1 cellular context compared by ENCODE assay signal in the genomic region with DNA sequence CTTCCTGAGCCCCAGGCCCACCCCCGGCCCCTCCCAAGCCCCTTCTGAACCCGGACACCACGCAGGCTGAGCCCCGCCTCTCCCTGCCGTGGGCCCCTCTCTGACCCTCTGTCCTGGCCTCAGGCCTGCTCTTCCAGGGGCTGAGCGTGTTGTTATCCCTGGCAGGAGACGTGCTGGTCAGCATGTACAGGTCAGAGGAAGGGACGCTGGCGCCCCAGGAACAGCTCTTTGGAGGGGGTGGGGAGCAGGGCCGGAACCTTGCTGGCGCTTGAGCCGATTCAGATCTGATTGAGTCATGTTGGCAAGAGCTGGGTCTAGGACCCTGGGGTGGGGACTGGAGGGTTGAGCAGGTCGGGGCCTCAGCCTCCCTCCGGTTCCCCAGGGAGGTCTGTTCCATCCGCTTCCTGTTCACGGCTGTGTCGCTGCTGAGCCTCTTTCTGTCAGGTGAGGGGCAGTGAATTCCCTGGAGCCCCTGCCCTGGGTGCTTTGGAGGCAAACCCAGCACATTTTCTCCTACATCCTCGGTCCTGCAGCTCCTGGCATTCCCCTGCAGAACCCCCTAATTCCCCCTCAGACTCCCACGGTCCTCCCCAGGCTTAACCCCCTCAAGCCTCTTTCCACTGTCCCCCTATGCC.
TF ChIP-seq lines count a peak whose summit lies in the region.

No MANE protein-coding gene starts in this region.

TF ChIP-seq in HepG2, 621 proteins besides CTCF, POLR2A, EP300 and RAD21 (continued from another document and continues in another):
- peak; percentile 19; the same call in 1 of the 2 replicates for TF ChIP-seq ZMYM4 (CRISPR knock-in tag; IDR thresholded peaks at IDR 0.05)
- no peak for TF ChIP-seq SMARCE1 (IDR thresholded peaks at IDR 0.05; ENCODE audit: borderline replicate concordance)
- peak; percentile 70; the same call in 1 of the 2 replicates for TF ChIP-seq SOX5 (CRISPR knock-in tag; IDR thresholded peaks at IDR 0.05; ENCODE audit: borderline replicate concordance)
- no peak for TF ChIP-seq ZNF724P (CRISPR knock-in tag; IDR thresholded peaks at IDR 0.05; ENCODE audit: borderline replicate concordance)
- peak; percentile 57; the same call in 1 of the 2 replicates for TF ChIP-seq SNAPC2 (CRISPR knock-in tag; IDR thresholded peaks at IDR 0.05)
- TF ChIP-seq, protein P1, sequence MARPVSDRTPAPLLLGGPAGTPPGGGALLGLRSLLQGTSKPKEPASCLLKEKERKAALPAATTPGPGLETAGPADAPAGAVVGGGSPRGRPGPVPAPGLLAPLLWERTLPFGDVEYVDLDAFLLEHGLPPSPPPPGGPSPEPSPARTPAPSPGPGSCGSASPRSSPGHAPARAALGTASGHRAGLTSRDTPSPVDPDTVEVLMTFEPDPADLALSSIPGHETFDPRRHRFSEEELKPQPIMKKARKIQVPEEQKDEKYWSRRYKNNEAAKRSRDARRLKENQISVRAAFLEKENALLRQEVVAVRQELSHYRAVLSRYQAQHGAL (CRISPR knock-in tag; IDR thresholded peaks at IDR 0.05; ENCODE audit: not compliant biosample characterization), result peak; percentile 42
- no peak for TF ChIP-seq ZNF7 (CRISPR knock-in tag; IDR thresholded peaks at IDR 0.05)
- peak; percentile 44; the same call in 1 of the 2 replicates for TF ChIP-seq JUND (CRISPR knock-in tag; IDR thresholded peaks at IDR 0.05)
- no peak for TF ChIP-seq RAD51 (IDR thresholded peaks at IDR 0.05; ENCODE audit: borderline replicate concordance)
- TF ChIP-seq ZFP1 (CRISPR knock-in tag; IDR thresholded peaks at IDR 0.05), result peak; percentile 52; the same call in 1 of the 2 replicates
- TF ChIP-seq ZBTB20 (CRISPR knock-in tag; IDR thresholded peaks at IDR 0.05; ENCODE audit: borderline replicate concordance, low read depth), result peak; percentile 83
- TF ChIP-seq SP5 (CRISPR knock-in tag; IDR thresholded peaks at IDR 0.05; ENCODE audit: borderline replicate concordance, low read depth), result peak; percentile 92
- no peak for TF ChIP-seq SNRNP70 (IDR thresholded peaks at IDR 0.05; ENCODE audit: low read depth, low read length)
- peak; percentile 87; the same call in 1 of the 2 replicates for TF ChIP-seq ZBTB38 (CRISPR knock-in tag; IDR thresholded peaks at IDR 0.05)
- peak; percentile 61 for TF ChIP-seq PHF20 (CRISPR knock-in tag; IDR thresholded peaks at IDR 0.05)
- TF ChIP-seq, protein P2, sequence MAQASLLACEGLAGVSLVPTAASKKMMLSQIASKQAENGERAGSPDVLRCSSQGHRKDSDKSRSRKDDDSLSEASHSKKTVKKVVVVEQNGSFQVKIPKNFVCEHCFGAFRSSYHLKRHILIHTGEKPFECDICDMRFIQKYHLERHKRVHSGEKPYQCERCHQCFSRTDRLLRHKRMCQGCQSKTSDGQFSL (CRISPR knock-in tag; IDR thresholded peaks at IDR 0.05), result no peak
- TF ChIP-seq ZFP36L2 (CRISPR knock-in tag; IDR thresholded peaks at IDR 0.05), result 0 out of 2 replicates have a peak, but pooled peaks have one; percentile 40
- TF ChIP-seq TBX3 (IDR thresholded peaks at IDR 0.05; ENCODE audit: borderline replicate concordance), result no peak
- no peak for TF ChIP-seq KLF15 (CRISPR knock-in tag; IDR thresholded peaks at IDR 0.05; ENCODE audit: borderline replicate concordance)
- no peak for TF ChIP-seq NFE2L2 (IDR thresholded peaks at IDR 0.05; ENCODE audit: low read length)
- peak; percentile 94; the same call in 1 of the 2 replicates for TF ChIP-seq ZFP41 (CRISPR knock-in tag; IDR thresholded peaks at IDR 0.05; ENCODE audit: borderline replicate concordance)
- 0 out of 2 replicates have a peak, but pooled peaks have one; percentile 8 for TF ChIP-seq SMC3 (IDR thresholded peaks at IDR 0.05; ENCODE audit: low read length)
- peak; percentile 82 for TF ChIP-seq ELF1 (CRISPR knock-in tag; IDR thresholded peaks at IDR 0.05)
- TF ChIP-seq ERF (CRISPR knock-in tag; IDR thresholded peaks at IDR 0.05), result peak; percentile 82
- no peak for TF ChIP-seq ATM (IDR thresholded peaks at IDR 0.05; ENCODE audit: borderline replicate concordance)
- TF ChIP-seq NFYB (CRISPR knock-in tag; IDR thresholded peaks at IDR 0.05), result no peak; the same call in 1 of the 2 replicates
- peak; percentile 44 for TF ChIP-seq IKZF4 (CRISPR knock-in tag; IDR thresholded peaks at IDR 0.05; ENCODE audit: borderline replicate concordance, low read depth, not compliant biosample characterization)
- TF ChIP-seq, protein P3, sequence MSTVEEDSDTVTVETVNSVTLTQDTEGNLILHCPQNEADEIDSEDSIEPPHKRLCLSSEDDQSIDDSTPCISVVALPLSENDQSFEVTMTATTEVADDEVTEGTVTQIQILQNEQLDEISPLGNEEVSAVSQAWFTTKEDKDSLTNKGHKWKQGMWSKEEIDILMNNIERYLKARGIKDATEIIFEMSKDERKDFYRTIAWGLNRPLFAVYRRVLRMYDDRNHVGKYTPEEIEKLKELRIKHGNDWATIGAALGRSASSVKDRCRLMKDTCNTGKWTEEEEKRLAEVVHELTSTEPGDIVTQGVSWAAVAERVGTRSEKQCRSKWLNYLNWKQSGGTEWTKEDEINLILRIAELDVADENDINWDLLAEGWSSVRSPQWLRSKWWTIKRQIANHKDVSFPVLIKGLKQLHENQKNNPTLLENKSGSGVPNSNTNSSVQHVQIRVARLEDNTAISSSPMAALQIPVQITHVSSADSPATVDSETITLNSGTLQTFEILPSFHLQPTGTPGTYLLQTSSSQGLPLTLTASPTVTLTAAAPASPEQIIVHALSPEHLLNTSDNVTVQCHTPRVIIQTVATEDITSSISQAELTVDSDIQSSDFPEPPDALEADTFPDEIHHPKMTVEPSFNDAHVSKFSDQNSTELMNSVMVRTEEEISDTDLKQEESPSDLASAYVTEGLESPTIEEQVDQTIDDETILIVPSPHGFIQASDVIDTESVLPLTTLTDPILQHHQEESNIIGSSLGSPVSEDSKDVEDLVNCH (CRISPR knock-in tag; IDR thresholded peaks at IDR 0.05), result 0 out of 2 replicates have a peak, but pooled peaks have one; percentile 66
- no peak for TF ChIP-seq ZNF569 (CRISPR knock-in tag; IDR thresholded peaks at IDR 0.05; ENCODE audit: borderline replicate concordance)
- TF ChIP-seq, protein P4, sequence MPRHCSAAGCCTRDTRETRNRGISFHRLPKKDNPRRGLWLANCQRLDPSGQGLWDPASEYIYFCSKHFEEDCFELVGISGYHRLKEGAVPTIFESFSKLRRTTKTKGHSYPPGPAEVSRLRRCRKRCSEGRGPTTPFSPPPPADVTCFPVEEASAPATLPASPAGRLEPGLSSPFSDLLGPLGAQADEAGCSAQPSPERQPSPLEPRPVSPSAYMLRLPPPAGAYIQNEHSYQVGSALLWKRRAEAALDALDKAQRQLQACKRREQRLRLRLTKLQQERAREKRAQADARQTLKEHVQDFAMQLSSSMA (CRISPR knock-in tag; IDR thresholded peaks at IDR 0.05), result no peak
- no peak for TF ChIP-seq FOXA1 (IDR thresholded peaks at IDR 0.05)
- no peak for TF ChIP-seq FOXA1 (CRISPR knock-in tag; IDR thresholded peaks at IDR 0.05)
- peak; percentile 51; the same call in 1 of the 2 replicates for TF ChIP-seq FOXA3 (CRISPR knock-in tag; IDR thresholded peaks at IDR 0.05)
- TF ChIP-seq, protein P5, sequence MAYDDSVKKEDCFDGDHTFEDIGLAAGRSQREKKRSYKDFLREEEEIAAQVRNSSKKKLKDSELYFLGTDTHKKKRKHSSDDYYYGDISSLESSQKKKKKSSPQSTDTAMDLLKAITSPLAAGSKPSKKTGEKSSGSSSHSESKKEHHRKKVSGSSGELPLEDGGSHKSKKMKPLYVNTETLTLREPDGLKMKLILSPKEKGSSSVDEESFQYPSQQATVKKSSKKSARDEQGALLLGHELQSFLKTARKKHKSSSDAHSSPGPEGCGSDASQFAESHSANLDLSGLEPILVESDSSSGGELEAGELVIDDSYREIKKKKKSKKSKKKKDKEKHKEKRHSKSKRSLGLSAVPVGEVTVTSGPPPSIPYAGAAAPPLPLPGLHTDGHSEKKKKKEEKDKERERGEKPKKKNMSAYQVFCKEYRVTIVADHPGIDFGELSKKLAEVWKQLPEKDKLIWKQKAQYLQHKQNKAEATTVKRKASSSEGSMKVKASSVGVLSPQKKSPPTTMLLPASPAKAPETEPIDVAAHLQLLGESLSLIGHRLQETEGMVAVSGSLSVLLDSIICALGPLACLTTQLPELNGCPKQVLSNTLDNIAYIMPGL (CRISPR knock-in tag; IDR thresholded peaks at IDR 0.05; ENCODE audit: borderline replicate concordance in 1 of 2, low read depth in 1 of 2), result peak; percentile 74 to 92; a peak in 3 of 4 replicates
- TF ChIP-seq, protein P6, sequence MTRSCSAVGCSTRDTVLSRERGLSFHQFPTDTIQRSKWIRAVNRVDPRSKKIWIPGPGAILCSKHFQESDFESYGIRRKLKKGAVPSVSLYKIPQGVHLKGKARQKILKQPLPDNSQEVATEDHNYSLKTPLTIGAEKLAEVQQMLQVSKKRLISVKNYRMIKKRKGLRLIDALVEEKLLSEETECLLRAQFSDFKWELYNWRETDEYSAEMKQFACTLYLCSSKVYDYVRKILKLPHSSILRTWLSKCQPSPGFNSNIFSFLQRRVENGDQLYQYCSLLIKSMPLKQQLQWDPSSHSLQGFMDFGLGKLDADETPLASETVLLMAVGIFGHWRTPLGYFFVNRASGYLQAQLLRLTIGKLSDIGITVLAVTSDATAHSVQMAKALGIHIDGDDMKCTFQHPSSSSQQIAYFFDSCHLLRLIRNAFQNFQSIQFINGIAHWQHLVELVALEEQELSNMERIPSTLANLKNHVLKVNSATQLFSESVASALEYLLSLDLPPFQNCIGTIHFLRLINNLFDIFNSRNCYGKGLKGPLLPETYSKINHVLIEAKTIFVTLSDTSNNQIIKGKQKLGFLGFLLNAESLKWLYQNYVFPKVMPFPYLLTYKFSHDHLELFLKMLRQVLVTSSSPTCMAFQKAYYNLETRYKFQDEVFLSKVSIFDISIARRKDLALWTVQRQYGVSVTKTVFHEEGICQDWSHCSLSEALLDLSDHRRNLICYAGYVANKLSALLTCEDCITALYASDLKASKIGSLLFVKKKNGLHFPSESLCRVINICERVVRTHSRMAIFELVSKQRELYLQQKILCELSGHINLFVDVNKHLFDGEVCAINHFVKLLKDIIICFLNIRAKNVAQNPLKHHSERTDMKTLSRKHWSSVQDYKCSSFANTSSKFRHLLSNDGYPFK (CRISPR knock-in tag; IDR thresholded peaks at IDR 0.05; ENCODE audit: borderline replicate concordance), result peak; percentile 75; the same call in 1 of the 2 replicates
- TF ChIP-seq ZNF598 (CRISPR knock-in tag; IDR thresholded peaks at IDR 0.05; ENCODE audit: borderline replicate concordance), result 0 out of 2 replicates have a peak, but pooled peaks have one; percentile 26
- TF ChIP-seq MTA3 (CRISPR knock-in tag; IDR thresholded peaks at IDR 0.05), result no peak
- no peak for TF ChIP-seq HOXA9 (CRISPR knock-in tag; IDR thresholded peaks at IDR 0.05; ENCODE audit: borderline replicate concordance)
- peak; percentile 62; the same call in 1 of the 2 replicates for TF ChIP-seq MIER3 (CRISPR knock-in tag; IDR thresholded peaks at IDR 0.05; ENCODE audit: borderline replicate concordance)
- 0 out of 2 replicates have a peak, but pooled peaks have one; percentile 32 for TF ChIP-seq ZNF629 (CRISPR knock-in tag; conservative IDR thresholded peaks at IDR 0.05)
- TF ChIP-seq MEIS2 (CRISPR knock-in tag; IDR thresholded peaks at IDR 0.05), result peak; percentile 65; the same call in 1 of the 2 replicates
- no peak for TF ChIP-seq GPN1 (CRISPR knock-in tag; IDR thresholded peaks at IDR 0.05; ENCODE audit: borderline replicate concordance)
- no peak for TF ChIP-seq NONO (IDR thresholded peaks at IDR 0.05)
- TF ChIP-seq NONO (CRISPR knock-in tag; conservative IDR thresholded peaks at IDR 0.05), result no peak
- TF ChIP-seq KDM3A (CRISPR knock-in tag; IDR thresholded peaks at IDR 0.05; ENCODE audit: low read depth), result peak; percentile 83; the same call in 1 of the 2 replicates
- TF ChIP-seq SRSF1 (optimal IDR thresholded peaks at IDR 0.05; ENCODE audit: low read depth, low read length), result no peak
- no peak for TF ChIP-seq ZNF572 (CRISPR knock-in tag; IDR thresholded peaks at IDR 0.05)
- peak; percentile 83 for TF ChIP-seq ZFY (CRISPR knock-in tag; IDR thresholded peaks at IDR 0.05)
- TF ChIP-seq, protein P7, sequence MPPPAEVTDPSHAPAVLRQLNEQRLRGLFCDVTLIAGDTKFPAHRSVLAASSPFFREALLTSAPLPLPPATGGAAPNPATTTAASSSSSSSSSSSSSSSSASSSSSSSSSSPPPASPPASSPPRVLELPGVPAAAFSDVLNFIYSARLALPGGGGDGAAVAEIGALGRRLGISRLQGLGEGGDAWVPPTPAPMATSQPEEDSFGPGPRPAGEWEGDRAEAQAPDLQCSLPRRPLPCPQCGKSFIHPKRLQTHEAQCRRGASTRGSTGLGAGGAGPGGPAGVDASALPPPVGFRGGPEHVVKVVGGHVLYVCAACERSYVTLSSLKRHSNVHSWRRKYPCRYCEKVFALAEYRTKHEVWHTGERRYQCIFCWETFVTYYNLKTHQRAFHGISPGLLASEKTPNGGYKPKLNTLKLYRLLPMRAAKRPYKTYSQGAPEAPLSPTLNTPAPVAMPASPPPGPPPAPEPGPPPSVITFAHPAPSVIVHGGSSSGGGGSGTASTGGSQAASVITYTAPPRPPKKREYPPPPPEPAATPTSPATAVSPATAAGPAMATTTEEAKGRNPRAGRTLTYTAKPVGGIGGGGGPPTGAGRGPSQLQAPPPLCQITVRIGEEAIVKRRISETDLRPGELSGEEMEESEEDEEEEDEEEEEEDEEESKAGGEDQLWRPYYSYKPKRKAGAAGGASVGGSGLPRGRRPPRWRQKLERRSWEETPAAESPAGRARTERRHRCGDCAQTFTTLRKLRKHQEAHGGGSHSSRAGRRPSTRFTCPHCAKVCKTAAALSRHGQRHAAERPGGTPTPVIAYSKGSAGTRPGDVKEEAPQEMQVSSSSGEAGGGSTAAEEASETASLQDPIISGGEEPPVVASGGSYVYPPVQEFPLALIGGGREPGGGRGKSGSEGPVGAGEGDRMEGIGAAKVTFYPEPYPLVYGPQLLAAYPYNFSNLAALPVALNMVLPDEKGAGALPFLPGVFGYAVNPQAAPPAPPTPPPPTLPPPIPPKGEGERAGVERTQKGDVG (CRISPR knock-in tag; IDR thresholded peaks at IDR 0.05; ENCODE audit: borderline replicate concordance), result peak; percentile 28; the same call in 1 of the 2 replicates
- TF ChIP-seq MIXL1 (CRISPR knock-in tag; IDR thresholded peaks at IDR 0.05), result peak; percentile 86
- TF ChIP-seq ATAD3A (CRISPR knock-in tag; IDR thresholded peaks at IDR 0.05), result no peak
- TF ChIP-seq, protein P8, sequence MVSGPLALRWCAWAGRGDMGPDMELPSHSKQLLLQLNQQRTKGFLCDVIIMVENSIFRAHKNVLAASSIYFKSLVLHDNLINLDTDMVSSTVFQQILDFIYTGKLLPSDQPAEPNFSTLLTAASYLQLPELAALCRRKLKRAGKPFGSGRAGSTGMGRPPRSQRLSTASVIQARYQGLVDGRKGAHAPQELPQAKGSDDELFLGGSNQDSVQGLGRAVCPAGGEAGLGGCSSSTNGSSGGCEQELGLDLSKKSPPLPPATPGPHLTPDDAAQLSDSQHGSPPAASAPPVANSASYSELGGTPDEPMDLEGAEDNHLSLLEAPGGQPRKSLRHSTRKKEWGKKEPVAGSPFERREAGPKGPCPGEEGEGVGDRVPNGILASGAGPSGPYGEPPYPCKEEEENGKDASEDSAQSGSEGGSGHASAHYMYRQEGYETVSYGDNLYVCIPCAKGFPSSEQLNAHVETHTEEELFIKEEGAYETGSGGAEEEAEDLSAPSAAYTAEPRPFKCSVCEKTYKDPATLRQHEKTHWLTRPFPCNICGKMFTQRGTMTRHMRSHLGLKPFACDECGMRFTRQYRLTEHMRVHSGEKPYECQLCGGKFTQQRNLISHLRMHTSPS (CRISPR knock-in tag; IDR thresholded peaks at IDR 0.05; ENCODE audit: low read depth), result no peak
- no peak for TF ChIP-seq IKZF1 (IDR thresholded peaks at IDR 0.05)
